In genomic region chrX:154918060-154918483, GRCh38 we compare ENCODE assay signal across 8 cellular contexts. TPM values are rescaled to one million over a fixed set of nuclear protein-coding genes. Genes with fewer than 3 reads are reported as not detected.
DNase-seq lines count a peak whose midpoint lies in the region; ATAC-seq and TF ChIP-seq lines count a peak whose summit lies in the region.

No MANE protein-coding gene starts in this region.

- H3K4me1 Mint-ChIP-seq in activated CD4-positive, alpha-beta T cell treated with anti-CD3 and anti-CD28 coated beads, Interleukin-2, amount 10 ng/mL, durations not matched to agents 24 days and 14 days: peaks cover 3% of the 10 kb centered on the region
- no peaks in the 10 kb centered on the region for H3K4me1 Mint-ChIP-seq in endothelial cell (ENCODE audit: unreplicated experiment)

- POLR2A ChIA-PET in HEK293T (lab: Yijun Ruan, JAX): interaction anchor here (1.2 kb wide), 1 partner anchor 299 kb away, joined by 3 read pairs; no protein-coding TSS in a partner anchor

- no peaks in the 10 kb centered on the region for H3K9me3 Mint-ChIP-seq in activated CD4-positive, alpha-beta T cell treated with anti-CD3 and anti-CD28 coated beads, Interleukin-2, amount 10 ng/mL, durations not matched to agents 24 days and 14 days
- H3K9me3 Mint-ChIP-seq in endothelial cell (ENCODE audit: unreplicated experiment): no peaks in the 10 kb centered on the region

- H3K9me3 ChIP-seq in mesodermal cell (ENCODE audit: control insufficient read depth, low read length) (peaks cover 3% of the 10 kb centered on the region), thoracic aorta (no peaks in the 10 kb centered on the region)

- H3K36me3 ChIP-seq in mesodermal cell (ENCODE audit: control insufficient read depth, insufficient read depth, low read length): no peaks in the 10 kb centered on the region
- H3K36me3 ChIP-seq in thoracic aorta: no peaks in the 10 kb centered on the region

- CTCF ChIA-PET in HEK293T (lab: Yijun Ruan, JAX): interaction anchor here (0.6 to 1.6 kb wide), 13 partner anchors 9 to 231 kb away, joined by 3 to 10 read pairs (median 4); no protein-coding TSS in a partner anchor

- peak overlapping the region; percentile 73 for H3K4me3 Mint-ChIP-seq in activated CD4-positive, alpha-beta T cell treated with anti-CD3 and anti-CD28 coated beads, Interleukin-2, amount 10 ng/mL, durations not matched to agents 24 days and 14 days
- peak overlapping the region; percentile 51 for H3K4me3 Mint-ChIP-seq in endothelial cell (ENCODE audit: unreplicated experiment)

- intact Hi-C loops in activated CD4-positive, alpha-beta T cell treated with anti-CD3 and anti-CD28 coated beads, Interleukin-2, amount 10 ng/mL, durations not matched to agents 24 days and 14 days (cut with micrococcal nuclease): loop anchor here (5.0 to 10.0 kb wide), 2 partner anchors 229 to 297 kb away; partner anchors contain the start of gene VBP1

- DNase-seq in DMS79 (lab: John Stamatoyannopoulos, UW) (peak; percentile 60), HEK293T (ENCODE audit: extremely low spot score) (peak; percentile 74), NCI-H2227 (lab: John Stamatoyannopoulos, UW; ENCODE audit: unreplicated experiment) (peak; percentile 74), endothelial cell (ENCODE audit: low spot score) (peak; percentile 28), thoracic aorta (ENCODE audit: low spot score) (peak; percentile 1)
- peak; percentile 70 for DNase-seq in activated CD4-positive, alpha-beta T cell treated with anti-CD3 and anti-CD28 coated beads, Interleukin-2, amount 10 ng/mL, durations not matched to agents 24 days and 14 days

- 12 to 14% methylated on average over 2 to 5 of the region's 5 CpGs for WGBS in mesodermal cell (ENCODE audit: insufficient coverage in 2 of 2), 2 experiments

- peak; percentile 27 for TF ChIP-seq CTCF in endothelial cell (IDR thresholded peaks at IDR 0.05; ENCODE audit: unreplicated experiment)
- TF ChIP-seq CTCF in thoracic aorta (IDR thresholded peaks at IDR 0.05): peak; percentile 31

- H3K4me3 ChIP-seq in mesodermal cell (ENCODE audit: extremely low read depth, insufficient read depth, low read length, poor library complexity, severe bottlenecking): no peak overlapping the region
- H3K4me3 ChIP-seq in thoracic aorta: peak overlapping the region; percentile 42

- no peak for ATAC-seq in thoracic aorta (ENCODE audit: insufficient number of reproducible peaks, low FRiP score, low read depth)
- no peak for ATAC-seq in HG02678 (IDR thresholded peaks at IDR 0.05; ENCODE audit: unreplicated experiment)

- no peaks in the 10 kb centered on the region for H3K4me1 ChIP-seq in mesodermal cell (ENCODE audit: control insufficient read depth, insufficient read depth, low read length, poor library complexity, severe bottlenecking)
- no peaks in the 10 kb centered on the region for H3K4me1 ChIP-seq in thoracic aorta (ENCODE audit: control insufficient read depth in 1 of 2, low read depth in 2 of 2)

- peaks cover 20% of the 10 kb centered on the region for H3K27me3 Mint-ChIP-seq in activated CD4-positive, alpha-beta T cell treated with anti-CD3 and anti-CD28 coated beads, Interleukin-2, amount 10 ng/mL, durations not matched to agents 24 days and 14 days
- H3K27me3 Mint-ChIP-seq in endothelial cell (ENCODE audit: unreplicated experiment): no peaks in the 10 kb centered on the region

- H3K27ac Mint-ChIP-seq in activated CD4-positive, alpha-beta T cell treated with anti-CD3 and anti-CD28 coated beads, Interleukin-2, amount 10 ng/mL, durations not matched to agents 24 days and 14 days: peak overlapping the region; percentile 43
- H3K27ac Mint-ChIP-seq in endothelial cell (ENCODE audit: unreplicated experiment): no peak overlapping the region

- H3K36me3 Mint-ChIP-seq in activated CD4-positive, alpha-beta T cell treated with anti-CD3 and anti-CD28 coated beads, Interleukin-2, amount 10 ng/mL, durations not matched to agents 24 days and 14 days (ENCODE audit: low read depth): no peaks in the 10 kb centered on the region
- H3K36me3 Mint-ChIP-seq in endothelial cell (ENCODE audit: low read depth, unreplicated experiment): peaks cover 6% of the 10 kb centered on the region

- H3K27ac ChIP-seq in mesodermal cell (ENCODE audit: low read depth, low read length, severe bottlenecking) (peak overlapping the region; percentile 16), thoracic aorta (no peak overlapping the region)

- H3K27me3 ChIP-seq in thoracic aorta (replicated peaks; ENCODE audit: insufficient read depth): no peaks in the 10 kb centered on the region

TF ChIP-seq in HEK293T, 16 proteins besides CTCF, POLR2A, EP300 and RAD21:
- TF ChIP-seq, protein P1, sequence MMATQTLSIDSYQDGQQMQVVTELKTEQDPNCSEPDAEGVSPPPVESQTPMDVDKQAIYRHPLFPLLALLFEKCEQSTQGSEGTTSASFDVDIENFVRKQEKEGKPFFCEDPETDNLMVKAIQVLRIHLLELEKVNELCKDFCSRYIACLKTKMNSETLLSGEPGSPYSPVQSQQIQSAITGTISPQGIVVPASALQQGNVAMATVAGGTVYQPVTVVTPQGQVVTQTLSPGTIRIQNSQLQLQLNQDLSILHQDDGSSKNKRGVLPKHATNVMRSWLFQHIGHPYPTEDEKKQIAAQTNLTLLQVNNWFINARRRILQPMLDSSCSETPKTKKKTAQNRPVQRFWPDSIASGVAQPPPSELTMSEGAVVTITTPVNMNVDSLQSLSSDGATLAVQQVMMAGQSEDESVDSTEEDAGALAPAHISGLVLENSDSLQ (IDR thresholded peaks at IDR 0.05): no peak
- TF ChIP-seq FOXA1 (IDR thresholded peaks at IDR 0.05) (no peak), TARDBP (IDR thresholded peaks at IDR 0.05) (no peak), BHLHE40 (IDR thresholded peaks at IDR 0.05; ENCODE audit: borderline replicate concordance) (no peak), FOXK2 (IDR thresholded peaks at IDR 0.05) (no peak), LEF1 (IDR thresholded peaks at IDR 0.05; ENCODE audit: borderline replicate concordance) (no peak), NFRKB (IDR thresholded peaks at IDR 0.05) (no peak), ARNT (IDR thresholded peaks at IDR 0.05) (no peak), SP1 (IDR thresholded peaks at IDR 0.05) (no peak), ELF4 (IDR thresholded peaks at IDR 0.05) (no peak), FOXM1 (IDR thresholded peaks at IDR 0.05; ENCODE audit: borderline replicate concordance) (no peak), CTBP1 (IDR thresholded peaks at IDR 0.05; ENCODE audit: borderline replicate concordance) (no peak), SUZ12 (IDR thresholded peaks at IDR 0.05) (no peak), L3MBTL2 (conservative IDR thresholded peaks at IDR 0.05) (no peak), HDGF (IDR thresholded peaks at IDR 0.05; ENCODE audit: borderline replicate concordance) (no peak)

RNA-seq across cellular contexts. Expression of gene F8A1, which starts 31.9 kb away (rescaled TPM):
- 23.2 and 25.0 TPM in 2 replicates for total RNA-seq in activated CD4-positive, alpha-beta T cell treated with anti-CD3 and anti-CD28 coated beads, Interleukin-2, amount 10 ng/mL, durations not matched to agents 24 days and 14 days
- 24.4 TPM for total RNA-seq in endothelial cell (ENCODE audit: unreplicated experiment)
- 14.3 TPM for polyA plus RNA-seq in mesodermal cell (2013, experiment 1 of 2)
- 11.3 TPM for polyA plus RNA-seq in mesodermal cell (2013, experiment 2 of 2)
- 1 to 10 TPM; 2.2 to 8.3 TPM for total RNA-seq in thoracic aorta

Comparison
In these comparisons a context has a peak if more than half of its experiments do, and no peak if none do; other contexts are left out.
1. DNase-seq: peak in every context shown above with its lines; median percentile 74 in HEK293T; 74 in NCI-H2227; 70 in activated CD4-positive, alpha-beta T cell treated with anti-CD3 and anti-CD28 coated beads, Interleukin-2, amount 10 ng/mL, durations not matched to agents 24 days and 14 days; 60 in DMS79; 28 in endothelial cell; 1 in thoracic aorta.